ENCODE assay signal across 25 cellular contexts in the genomic region with DNA sequence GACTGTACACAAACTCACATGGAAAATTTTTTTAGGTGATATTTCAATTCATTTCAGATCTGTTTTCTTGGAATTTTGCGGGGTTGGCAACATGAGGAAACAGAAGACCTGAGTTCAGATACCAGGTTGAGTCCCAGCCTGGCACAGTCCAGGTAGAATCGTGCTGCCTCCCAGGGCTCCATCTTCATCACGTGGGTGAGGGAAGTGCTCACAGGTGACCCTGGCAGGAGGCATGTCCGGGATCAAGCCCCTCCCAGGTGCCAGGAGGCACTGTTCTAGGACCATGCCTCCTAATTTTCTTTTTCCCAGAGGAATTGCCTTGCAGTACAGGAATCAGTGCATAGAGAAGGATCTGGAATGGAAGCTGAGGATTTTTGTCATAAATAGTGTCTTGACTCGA.
"Had no signal": no experiment of that assay in that cellular context is flagged by ENCODE, and none has a peak within 500 bp of the region (broad histone marks: within the 10 kb centered on the region; RNA-seq: fewer than 3 reads in every experiment).

No MANE protein-coding gene starts in this region.

- H3K4me1 ChIP-seq: adrenal gland, body of pancreas, gastroesophageal sphincter, testis had no signal

- H3K36me3 ChIP-seq: adrenal gland, gastroesophageal sphincter had no signal

- H3K9me3 ChIP-seq: adrenal gland, body of pancreas, testis had no signal

- H3K27me3 ChIP-seq: adrenal gland, body of pancreas, hepatocyte, testis had no signal

- DNase-seq: activated CD4-positive, alpha-beta memory T cell treated with anti-CD3 and anti-CD28 coated beads, Interleukin-2, amount 10 ng/mL, durations not matched to agents 7 days and 5 days; activated CD4-positive, alpha-beta T cell treated with anti-CD3 and anti-CD28 coated beads, Interleukin-2, amount 10 ng/mL, durations not matched to agents 7 days and 5 days; activated CD4-positive, CD25-positive, alpha-beta regulatory T cell treated with anti-CD3 and anti-CD28 coated beads, Interleukin-2, amount 50 U/mL, for 72 hours; activated effector memory CD4-positive, alpha-beta T cell treated with anti-CD3 and anti-CD28 coated beads, Interleukin-2, amount 50 U/mL, for 16 hours; activated naive CD4-positive, alpha-beta T cell treated with anti-CD3 and anti-CD28 coated beads for 36 hours; activated naive CD8-positive, alpha-beta T cell treated with anti-CD3 and anti-CD28 coated beads for 36 hours; body of pancreas; dorsolateral prefrontal cortex; effector memory CD8-positive, alpha-beta T cell; kidney; left colon; naive B cell; occipital lobe; right cardiac atrium; stimulated activated CD4-positive, alpha-beta T cell treated with anti-CD3 and anti-CD28 coated beads, Interleukin-4, amount 100 ng/mL, for 1 hour; stimulated activated naive CD8-positive, alpha-beta T cell treated with anti-CD3 and anti-CD28 coated beads, Interleukin-15, Interleukin-2, amounts not matched to agents 100 U/mL and 50 U/mL, for 24 hours; T-helper 17 cell; T1000; testis had no signal

- H3K4me3 ChIP-seq: adrenal gland, body of pancreas, dorsolateral prefrontal cortex, gastroesophageal sphincter, hepatocyte, testis had no signal

- H3K9me3 Mint-ChIP-seq: activated CD4-positive, alpha-beta memory T cell treated with anti-CD3 and anti-CD28 coated beads, Interleukin-2, amount 10 ng/mL, durations not matched to agents 7 days and 5 days; activated CD4-positive, alpha-beta T cell treated with anti-CD3 and anti-CD28 coated beads, Interleukin-2, amount 10 ng/mL, durations not matched to agents 7 days and 5 days; activated naive CD4-positive, alpha-beta T cell treated with anti-CD3 and anti-CD28 coated beads for 36 hours; activated naive CD8-positive, alpha-beta T cell treated with anti-CD3 and anti-CD28 coated beads for 36 hours; mesothelial cell of epicardium had no signal

- H3K27ac ChIP-seq: adrenal gland, body of pancreas, gastroesophageal sphincter, hepatocyte, testis had no signal

- ATAC-seq: body of pancreas; effector memory CD8-positive, alpha-beta T cell; gastroesophageal sphincter; left colon; right cardiac atrium; stimulated activated naive CD8-positive, alpha-beta T cell treated with anti-CD3 and anti-CD28 coated beads, Interleukin-15, Interleukin-2, amounts not matched to agents 100 U/mL and 50 U/mL, for 24 hours; T-helper 17 cell had no signal

- H3K4me1 Mint-ChIP-seq: activated CD4-positive, alpha-beta memory T cell treated with anti-CD3 and anti-CD28 coated beads, Interleukin-2, amount 10 ng/mL, durations not matched to agents 7 days and 5 days; activated CD4-positive, alpha-beta T cell treated with anti-CD3 and anti-CD28 coated beads, Interleukin-2, amount 10 ng/mL, durations not matched to agents 7 days and 5 days; activated naive CD8-positive, alpha-beta T cell treated with anti-CD3 and anti-CD28 coated beads for 36 hours; T-helper 17 cell had no signal

- H3K27ac Mint-ChIP-seq: activated CD4-positive, alpha-beta memory T cell treated with anti-CD3 and anti-CD28 coated beads, Interleukin-2, amount 10 ng/mL, durations not matched to agents 7 days and 5 days; activated CD4-positive, alpha-beta T cell treated with anti-CD3 and anti-CD28 coated beads, Interleukin-2, amount 10 ng/mL, durations not matched to agents 7 days and 5 days; activated naive CD4-positive, alpha-beta T cell treated with anti-CD3 and anti-CD28 coated beads for 36 hours; activated naive CD8-positive, alpha-beta T cell treated with anti-CD3 and anti-CD28 coated beads for 36 hours; activated T-helper 1 cell treated with anti-CD3 and anti-CD28 coated beads, Interleukin-12 subunit alpha, Interleukin-12 subunit beta, Interleukin-2, Interleukin-4 antibody, amounts not matched to agents 30 ng/mL and 10 ng/mL and 1 ng/mL, durations not matched to agents 14 hours and 24 hours and 36 hours; effector memory CD8-positive, alpha-beta T cell; mesothelial cell of epicardium; naive B cell; T-helper 17 cell; type B pancreatic cell had no signal

- H3K27me3 Mint-ChIP-seq: activated CD4-positive, alpha-beta memory T cell treated with anti-CD3 and anti-CD28 coated beads, Interleukin-2, amount 10 ng/mL, durations not matched to agents 7 days and 5 days; activated CD4-positive, alpha-beta T cell treated with anti-CD3 and anti-CD28 coated beads, Interleukin-2, amount 10 ng/mL, durations not matched to agents 7 days and 5 days had no signal

- H3K4me3 Mint-ChIP-seq: activated CD4-positive, alpha-beta memory T cell treated with anti-CD3 and anti-CD28 coated beads, Interleukin-2, amount 10 ng/mL, durations not matched to agents 7 days and 5 days; activated CD4-positive, alpha-beta T cell treated with anti-CD3 and anti-CD28 coated beads, Interleukin-2, amount 10 ng/mL, durations not matched to agents 7 days and 5 days; activated naive CD4-positive, alpha-beta T cell treated with anti-CD3 and anti-CD28 coated beads for 36 hours; activated naive CD8-positive, alpha-beta T cell treated with anti-CD3 and anti-CD28 coated beads for 36 hours; activated T-helper 1 cell treated with anti-CD3 and anti-CD28 coated beads, Interleukin-12 subunit alpha, Interleukin-12 subunit beta, Interleukin-2, Interleukin-4 antibody, amounts not matched to agents 30 ng/mL and 10 ng/mL and 1 ng/mL, durations not matched to agents 14 hours and 24 hours and 36 hours; effector memory CD8-positive, alpha-beta T cell; mesothelial cell of epicardium; naive B cell; T-helper 17 cell; type B pancreatic cell had no signal

- H3K36me3 Mint-ChIP-seq: activated naive CD8-positive, alpha-beta T cell treated with anti-CD3 and anti-CD28 coated beads for 36 hours; mesothelial cell of epicardium; type B pancreatic cell had no signal
